8 cellular contexts compared by ENCODE assay signal in genomic region chr2:87485467-87485866, GRCh38.
DNase-seq lines count a peak whose midpoint lies in the region; ATAC-seq and TF ChIP-seq lines count a peak whose summit lies in the region.
"Not testable (repeated sequence)": the region's sequence is repeated elsewhere in the genome, so short reads cannot be mapped to it uniquely, and the experiment has no call there.

No MANE protein-coding gene starts in this region.

- H3K4me1 ChIP-seq in ACC112 (ENCODE audit: control insufficient read depth, insufficient read depth, low read length, unreplicated experiment) (peaks cover 16% of the 10 kb centered on the region), KMS-11 (ENCODE audit: low read depth, poor library complexity, severe bottlenecking) (peaks cover 56% of the 10 kb centered on the region), skeletal muscle satellite cell (ENCODE audit: control insufficient read depth, insufficient read depth, low read length) (peaks cover 12% of the 10 kb centered on the region)

- H3K9me3 ChIP-seq in skeletal muscle satellite cell (replicated peaks; ENCODE audit: low read length) = not testable (repeated sequence)

- not testable (repeated sequence) for H3K9ac ChIP-seq in KMS-11; skeletal muscle satellite cell (ENCODE audit: low read depth, low read length)

- peaks cover 10% of the 10 kb centered on the region for H3K36me3 Mint-ChIP-seq in activated naive CD4-positive, alpha-beta T cell treated with anti-CD3 and anti-CD28 coated beads, Interleukin-2, amount 10 ng/mL, durations not matched to agents 7 days and 5 days
- H3K36me3 Mint-ChIP-seq in immature natural killer cell = not testable (repeated sequence)

- ATAC-seq in GM21717 (IDR thresholded peaks at IDR 0.05; ENCODE audit: unreplicated experiment) = peak; percentile 6
- peak; percentile 14 for ATAC-seq in SK-N-SH treated with all-trans-retinoic acid at 6 μM for 48 hours

- TF ChIP-seq CTCF in KMS-11 (conservative IDR thresholded peaks at IDR 0.05; ENCODE audit: low read depth, low read length) = not testable (repeated sequence)

- H2AFZ ChIP-seq in ACC112 (ENCODE audit: low read length, unreplicated experiment); KMS-11 (ENCODE audit: low read depth): not testable (repeated sequence)

- H3K4me2 ChIP-seq in KMS-11 (peak overlapping the region; percentile 55), skeletal muscle satellite cell (ENCODE audit: low read length) (peak overlapping the region; percentile 60)

- H3K27ac ChIP-seq in ACC112 (ENCODE audit: low read depth, low read length) (peak overlapping the region; percentile 67), KMS-11 (peak overlapping the region; percentile 93; the same call in 1 of the 2 replicates)

- H4K20me1 ChIP-seq in KMS-11 (ENCODE audit: insufficient read depth) = not testable (repeated sequence)

- not testable (repeated sequence) for H3K27me3 ChIP-seq in ACC112 (ENCODE audit: insufficient read depth, low read length); KMS-11 (ENCODE audit: insufficient read depth, low read depth); skeletal muscle satellite cell (ENCODE audit: control insufficient read depth, insufficient read depth, low read length)

- H3K4me1 Mint-ChIP-seq in activated naive CD4-positive, alpha-beta T cell treated with anti-CD3 and anti-CD28 coated beads, Interleukin-2, amount 10 ng/mL, durations not matched to agents 7 days and 5 days = peaks cover 42% of the 10 kb centered on the region
- peaks cover 19 to 25% of the 10 kb centered on the region in 2 donors for H3K4me1 Mint-ChIP-seq in immature natural killer cell

- peak overlapping the region; percentile 55 for H3K27ac Mint-ChIP-seq in activated naive CD4-positive, alpha-beta T cell treated with anti-CD3 and anti-CD28 coated beads, Interleukin-2, amount 10 ng/mL, durations not matched to agents 7 days and 5 days
- H3K27ac Mint-ChIP-seq in immature natural killer cell = peak overlapping the region in 5 of 6 donors; percentile 72 to 94 (median 85)

- CTCF ChIA-PET in activated naive CD4-positive, alpha-beta T cell treated with anti-CD3 and anti-CD28 coated beads, Interleukin-2, amount 10 ng/mL, durations not matched to agents 7 days and 5 days (lab: Charles Lee) = not testable (repeated sequence)

- H3K4me3 ChIP-seq in ACC112 (ENCODE audit: low read depth, low read length); KMS-11 (IDR thresholded peaks at IDR 0.05; ENCODE audit: insufficient read depth, low read depth, low read length); skeletal muscle satellite cell (ENCODE audit: low read length): not testable (repeated sequence)

- not testable (repeated sequence) for H3K36me3 ChIP-seq in ACC112 (ENCODE audit: insufficient read depth, low read length); KMS-11 (ENCODE audit: insufficient read depth); skeletal muscle satellite cell (ENCODE audit: insufficient read depth, low read length)

- not testable (repeated sequence) for H3K27me3 Mint-ChIP-seq in activated naive CD4-positive, alpha-beta T cell treated with anti-CD3 and anti-CD28 coated beads, Interleukin-2, amount 10 ng/mL, durations not matched to agents 7 days and 5 days; immature natural killer cell (ENCODE audit: low read depth in 3 of 3)

- not testable (repeated sequence) for DNase-seq in activated naive CD4-positive, alpha-beta T cell treated with anti-CD3 and anti-CD28 coated beads, Interleukin-2, amount 10 ng/mL, durations not matched to agents 7 days and 5 days; immature natural killer cell
- DNase-seq in ecto neural progenitor cell (ENCODE audit: low spot score) = peak; percentile 14

- H3K4me3 Mint-ChIP-seq in activated naive CD4-positive, alpha-beta T cell treated with anti-CD3 and anti-CD28 coated beads, Interleukin-2, amount 10 ng/mL, durations not matched to agents 7 days and 5 days = not testable (repeated sequence)
- H3K4me3 Mint-ChIP-seq in immature natural killer cell = peak overlapping the region in 3 of 5 donors; percentile 18 to 69 (median 29)

- H3K79me2 ChIP-seq in ACC112 (ENCODE audit: control insufficient read depth, insufficient read depth, low read length, unreplicated experiment) (peaks cover 51% of the 10 kb centered on the region), KMS-11 (ENCODE audit: insufficient read depth, low read depth) (peaks cover 70% of the 10 kb centered on the region)

- H3K9me3 Mint-ChIP-seq in activated naive CD4-positive, alpha-beta T cell treated with anti-CD3 and anti-CD28 coated beads, Interleukin-2, amount 10 ng/mL, durations not matched to agents 7 days and 5 days; immature natural killer cell: not testable (repeated sequence)
